8 cellular contexts compared by ENCODE assay signal in genomic region chr2:136118819-136119716, GRCh38. TPM values are rescaled to one million over a fixed set of nuclear protein-coding genes. Genes with fewer than 3 reads are reported as not detected.
A peak's percentile ranks its signal among the peaks of the same experiment; 100 is the strongest.
DNase-seq lines count a peak whose midpoint lies in the region; ATAC-seq, FAIRE-seq and TF ChIP-seq lines count a peak whose summit lies in the region.

No MANE protein-coding gene starts in this region.

- H3K4me1 ChIP-seq in CD4-positive, CD25-positive, alpha-beta regulatory T cell (ENCODE audit: control insufficient read depth, insufficient read depth, low read length, poor library complexity, severe bottlenecking) = peaks cover 44% of the 10 kb centered on the region
- no peaks in the 10 kb centered on the region for H3K4me1 ChIP-seq in foreskin keratinocyte

- peaks cover 2% of the 10 kb centered on the region for H3K27me3 ChIP-seq in CD4-positive, CD25-positive, alpha-beta regulatory T cell (ENCODE audit: control insufficient read depth, insufficient read depth, low read length)
- peaks cover 84% of the 10 kb centered on the region for H3K27me3 ChIP-seq in foreskin keratinocyte

- H3K4me3 ChIP-seq in CD4-positive, CD25-positive, alpha-beta regulatory T cell (ENCODE audit: low read depth, low read length) = peak overlapping the region; percentile 100
- H3K4me3 ChIP-seq in Jurkat, Clone E6-1 (ENCODE audit: low read length) = peak overlapping the region; percentile 92
- H3K4me3 ChIP-seq in astrocyte of the spinal cord (ENCODE audit: low read depth, low read length) = peak overlapping the region; percentile 15

- FAIRE-seq in HTR-8/SVneo (lab: Jason Lieb, UNC) = no peak

- H3K4me1 Mint-ChIP-seq in CD4-positive, CD25-positive, alpha-beta regulatory T cell = peaks cover 22 to 73% (median 48%) of the 10 kb centered on the region in 4 donors
- peaks cover 47% of the 10 kb centered on the region for H3K4me1 Mint-ChIP-seq in T-helper 17 cell

- peaks cover 19% of the 10 kb centered on the region for H3K36me3 ChIP-seq in CD4-positive, CD25-positive, alpha-beta regulatory T cell (ENCODE audit: control insufficient read depth, insufficient read depth, low read length)

- H3K36me3 Mint-ChIP-seq in CD4-positive, CD25-positive, alpha-beta regulatory T cell = peaks cover 26% of the 10 kb centered on the region
- peaks cover 13% of the 10 kb centered on the region for H3K36me3 Mint-ChIP-seq in T-helper 17 cell (ENCODE audit: low read depth)

- peak; percentile 78 to 88 (median 85) for DNase-seq in CD4-positive, CD25-positive, alpha-beta regulatory T cell
- peak; percentile 86 for DNase-seq in Jurkat, Clone E6-1 (ENCODE audit: low read depth, low spot score)
- DNase-seq in T-helper 17 cell = peak; percentile 77 to 83 (median 77)
- DNase-seq in astrocyte of the spinal cord (ENCODE audit: low read depth, low spot score) = no peak
- peak; percentile 59 for DNase-seq in left lobe of liver (ENCODE audit: low spot score)
- peak; percentile 53 to 68 for DNase-seq in stimulated activated CD4-positive, alpha-beta T cell treated with anti-CD3 and anti-CD28 coated beads, Interleukin-4, amount 100 ng/mL, for 4 hours
- no peak for DNase-seq in foreskin keratinocyte
- DNase-seq in HTR-8/SVneo (ENCODE audit: insufficient read length, low spot score) = no peak

- peak overlapping the region; percentile 99 to 100 (median 100) for H3K27ac Mint-ChIP-seq in CD4-positive, CD25-positive, alpha-beta regulatory T cell
- H3K27ac Mint-ChIP-seq in T-helper 17 cell = peak overlapping the region; percentile 99

- peak overlapping the region; percentile 94 for H3K27ac ChIP-seq in CD4-positive, CD25-positive, alpha-beta regulatory T cell (ENCODE audit: insufficient read depth, low read length, poor library complexity, severe bottlenecking)
- H3K27ac ChIP-seq in foreskin keratinocyte = no peak overlapping the region

- ATAC-seq in CD4-positive, CD25-positive, alpha-beta regulatory T cell (ENCODE audit: low read depth in 2 of 2) = peak; percentile 64 to 72
- ATAC-seq in T-helper 17 cell (peak; percentile 66), left lobe of liver (peak; percentile 60), foreskin keratinocyte (no peak)

- TF ChIP-seq CTCF in astrocyte of the spinal cord (IDR thresholded peaks at IDR 0.05; ENCODE audit: low read depth, low read length) = no peak
- no peak for TF ChIP-seq CTCF in foreskin keratinocyte (conservative IDR thresholded peaks at IDR 0.05)

- H3K9me3 ChIP-seq in CD4-positive, CD25-positive, alpha-beta regulatory T cell (ENCODE audit: control insufficient read depth in 2 of 2, low read length in 2 of 2) = no peaks in the 10 kb centered on the region
- H3K9me3 ChIP-seq in T-helper 17 cell (ENCODE audit: control insufficient read depth, low read length, poor library complexity, severe bottlenecking) = no peaks in the 10 kb centered on the region

- H3K27me3 Mint-ChIP-seq in CD4-positive, CD25-positive, alpha-beta regulatory T cell = peaks cover 34% of the 10 kb centered on the region
- H3K27me3 Mint-ChIP-seq in T-helper 17 cell = no peaks in the 10 kb centered on the region

- H3K4me3 Mint-ChIP-seq in CD4-positive, CD25-positive, alpha-beta regulatory T cell = peak overlapping the region; percentile 92 to 99 (median 98)
- H3K4me3 Mint-ChIP-seq in T-helper 17 cell = peak overlapping the region; percentile 97

- in situ Hi-C loops in astrocyte of the spinal cord (cut with HindIII; ENCODE audit: low sequenced_read_pairs) = no loop called here

- peaks cover 0 to 11% (median 0%) of the 10 kb centered on the region in 7 donors for H3K9me3 Mint-ChIP-seq in CD4-positive, CD25-positive, alpha-beta regulatory T cell

RNA-seq across cellular contexts. Expression of gene CXCR4, which starts 1.1 kb away (rescaled TPM):
- 2,224 TPM for total RNA-seq in CD4-positive, CD25-positive, alpha-beta regulatory T cell
- polyA plus RNA-seq in CD4-positive, CD25-positive, alpha-beta regulatory T cell = 100 to 1,000 TPM; 536 to 682 (median 586) TPM
- polyA plus RNA-seq in Jurkat, Clone E6-1 (2012; ENCODE audit: insufficient read depth, insufficient read length) = 181 TPM
- 1,000 to 10,000 TPM; 1,189 to 1,429 TPM for total RNA-seq in T-helper 17 cell
- total RNA-seq in left lobe of liver = 2.0 TPM
- total RNA-seq in foreskin keratinocyte = not detected in 2 replicates
- not detected in 2 replicates for polyA plus RNA-seq in foreskin keratinocyte

Comparison
In these comparisons a context has a peak if more than half of its experiments do, and no peak if none do; other contexts are left out.
1. DNase-seq: peak in CD4-positive, CD25-positive, alpha-beta regulatory T cell (3 of 3), Jurkat, Clone E6-1 (single experiment), T-helper 17 cell (3 of 3), left lobe of liver (single experiment) and stimulated activated CD4-positive, alpha-beta T cell treated with anti-CD3 and anti-CD28 coated beads, Interleukin-4, amount 100 ng/mL, for 4 hours (2 of 2); none in astrocyte of the spinal cord (single experiment), foreskin keratinocyte (0 of 2) and HTR-8/SVneo (single experiment).
2. H3K4me3 ChIP-seq: peak in every context shown above with its lines; median percentile 100 in CD4-positive, CD25-positive, alpha-beta regulatory T cell; 92 in Jurkat, Clone E6-1; 15 in astrocyte of the spinal cord.
3. RNA of gene CXCR4, which starts 1.1 kb away (total RNA-seq): 2,224 TPM in CD4-positive, CD25-positive, alpha-beta regulatory T cell (single experiment) and 1,189 to 1,429 TPM in T-helper 17 cell; 2.0 TPM in left lobe of liver (single experiment) and not detected in foreskin keratinocyte; every median in the first group is over 100 times any median in the second.